In the genomic region with DNA sequence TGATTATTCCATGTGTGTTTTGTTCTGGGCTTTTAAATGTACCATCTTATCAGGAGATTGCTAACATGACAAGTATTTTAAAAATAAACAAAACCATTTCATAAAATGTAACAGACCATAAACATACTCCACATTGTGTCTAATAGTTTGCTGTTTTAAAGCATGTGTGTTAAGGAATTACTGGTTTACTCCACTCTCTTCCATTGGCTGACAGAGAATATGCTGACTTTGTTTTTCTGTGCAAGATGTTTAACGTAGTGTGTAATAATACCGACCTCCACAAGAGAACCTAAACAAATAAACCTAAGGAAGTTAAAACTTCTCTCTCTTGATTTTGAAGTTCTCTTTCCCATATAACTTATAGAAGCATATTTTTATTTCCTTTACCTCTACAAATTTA, we compare ENCODE assay signal across 2 cellular contexts.
A peak's percentile ranks its signal among the peaks of the same experiment; 100 is the strongest.
TF ChIP-seq lines count a peak whose summit lies in the region.

No MANE protein-coding gene starts in this region.

TF ChIP-seq in IMR-90, 13 proteins besides CTCF, POLR2A, EP300 and RAD21:
- TF ChIP-seq MAFK (IDR thresholded peaks at IDR 0.05; ENCODE audit: low read depth, low read length): peak; percentile 95
- no peak for TF ChIP-seq FOS (IDR thresholded peaks at IDR 0.05; ENCODE audit: low read depth, low read length)

TF ChIP-seq in K562, 482 proteins besides CTCF, POLR2A, EP300 and RAD21:
- TF ChIP-seq SMAD1 (IDR thresholded peaks at IDR 0.05; ENCODE audit: low read depth, low read length, partially characterized antibody) (no peak), HDAC6 (IDR thresholded peaks at IDR 0.05; ENCODE audit: low read depth, low read length) (no peak), ZNF785 (CRISPR knock-in tag; IDR thresholded peaks at IDR 0.05) (no peak), ELF2 (CRISPR knock-in tag; IDR thresholded peaks at IDR 0.05) (no peak), KAT2B (IDR thresholded peaks at IDR 0.05; ENCODE audit: low read depth, low read length) (no peak), MYBL2 (IDR thresholded peaks at IDR 0.05; ENCODE audit: low read depth) (no peak), MYBL2 (CRISPR knock-in tag; IDR thresholded peaks at IDR 0.05; ENCODE audit: borderline replicate concordance) (no peak), LARP7 (IDR thresholded peaks at IDR 0.05) (no peak), RNF2 (IDR thresholded peaks at IDR 0.05) (no peak), C11orf30 (IDR thresholded peaks at IDR 0.05; ENCODE audit: low read depth) (peak; percentile 70), PTRF (tag; IDR thresholded peaks at IDR 0.05) (no peak), MAFG (tag; conservative IDR thresholded peaks at IDR 0.05) (peak; percentile 72), ZNF140 (CRISPR knock-in tag; IDR thresholded peaks at IDR 0.05) (no peak), ZKSCAN8 (CRISPR knock-in tag; IDR thresholded peaks at IDR 0.05) (no peak), ZNF384 (IDR thresholded peaks at IDR 0.05; ENCODE audit: low read depth, low read length) (no peak), POLR3A (IDR thresholded peaks at IDR 0.05; ENCODE audit: borderline replicate concordance, extremely low read depth, insufficient read depth, insufficient read length) (no peak), HSF4 (CRISPR knock-in tag; IDR thresholded peaks at IDR 0.05; ENCODE audit: borderline replicate concordance) (no peak), ZNF347 (CRISPR knock-in tag; IDR thresholded peaks at IDR 0.05; ENCODE audit: low read depth) (no peak), ZNF224 (CRISPR knock-in tag; IDR thresholded peaks at IDR 0.05) (no peak), ZNF586 (CRISPR knock-in tag; conservative IDR thresholded peaks at IDR 0.05) (no peak), ADNP (tag; IDR thresholded peaks at IDR 0.05) (no peak), ZNF197 (CRISPR knock-in tag; IDR thresholded peaks at IDR 0.05; ENCODE audit: low read depth) (no peak), ZNF263 (CRISPR knock-in tag; IDR thresholded peaks at IDR 0.05; ENCODE audit: borderline replicate concordance) (no peak), NRF1 (conservative IDR thresholded peaks at IDR 0.05 in 1 of 2, IDR thresholded peaks at IDR 0.05 in 1 of 2) (no peak), KLF1 (tag; IDR thresholded peaks at IDR 0.05) (no peak), MAFF (IDR thresholded peaks at IDR 0.05; ENCODE audit: low read length) (peak; percentile 67), COPS2 (conservative IDR thresholded peaks at IDR 0.05) (no peak), ZNF316 (IDR thresholded peaks at IDR 0.05) (peak; percentile 90), MAFK (IDR thresholded peaks at IDR 0.05; ENCODE audit: low read length) (peak; percentile 53; the same call in 1 of the 2 replicates)
- TF ChIP-seq, protein P1, sequence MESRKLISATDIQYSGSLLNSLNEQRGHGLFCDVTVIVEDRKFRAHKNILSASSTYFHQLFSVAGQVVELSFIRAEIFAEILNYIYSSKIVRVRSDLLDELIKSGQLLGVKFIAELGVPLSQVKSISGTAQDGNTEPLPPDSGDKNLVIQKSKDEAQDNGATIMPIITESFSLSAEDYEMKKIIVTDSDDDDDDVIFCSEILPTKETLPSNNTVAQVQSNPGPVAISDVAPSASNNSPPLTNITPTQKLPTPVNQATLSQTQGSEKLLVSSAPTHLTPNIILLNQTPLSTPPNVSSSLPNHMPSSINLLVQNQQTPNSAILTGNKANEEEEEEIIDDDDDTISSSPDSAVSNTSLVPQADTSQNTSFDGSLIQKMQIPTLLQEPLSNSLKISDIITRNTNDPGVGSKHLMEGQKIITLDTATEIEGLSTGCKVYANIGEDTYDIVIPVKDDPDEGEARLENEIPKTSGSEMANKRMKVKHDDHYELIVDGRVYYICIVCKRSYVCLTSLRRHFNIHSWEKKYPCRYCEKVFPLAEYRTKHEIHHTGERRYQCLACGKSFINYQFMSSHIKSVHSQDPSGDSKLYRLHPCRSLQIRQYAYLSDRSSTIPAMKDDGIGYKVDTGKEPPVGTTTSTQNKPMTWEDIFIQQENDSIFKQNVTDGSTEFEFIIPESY (CRISPR knock-in tag; IDR thresholded peaks at IDR 0.05): no peak
- TF ChIP-seq, protein P2, sequence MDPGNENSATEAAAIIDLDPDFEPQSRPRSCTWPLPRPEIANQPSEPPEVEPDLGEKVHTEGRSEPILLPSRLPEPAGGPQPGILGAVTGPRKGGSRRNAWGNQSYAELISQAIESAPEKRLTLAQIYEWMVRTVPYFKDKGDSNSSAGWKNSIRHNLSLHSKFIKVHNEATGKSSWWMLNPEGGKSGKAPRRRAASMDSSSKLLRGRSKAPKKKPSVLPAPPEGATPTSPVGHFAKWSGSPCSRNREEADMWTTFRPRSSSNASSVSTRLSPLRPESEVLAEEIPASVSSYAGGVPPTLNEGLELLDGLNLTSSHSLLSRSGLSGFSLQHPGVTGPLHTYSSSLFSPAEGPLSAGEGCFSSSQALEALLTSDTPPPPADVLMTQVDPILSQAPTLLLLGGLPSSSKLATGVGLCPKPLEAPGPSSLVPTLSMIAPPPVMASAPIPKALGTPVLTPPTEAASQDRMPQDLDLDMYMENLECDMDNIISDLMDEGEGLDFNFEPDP (CRISPR knock-in tag; IDR thresholded peaks at IDR 0.05): no peak
- TF ChIP-seq, protein P3, sequence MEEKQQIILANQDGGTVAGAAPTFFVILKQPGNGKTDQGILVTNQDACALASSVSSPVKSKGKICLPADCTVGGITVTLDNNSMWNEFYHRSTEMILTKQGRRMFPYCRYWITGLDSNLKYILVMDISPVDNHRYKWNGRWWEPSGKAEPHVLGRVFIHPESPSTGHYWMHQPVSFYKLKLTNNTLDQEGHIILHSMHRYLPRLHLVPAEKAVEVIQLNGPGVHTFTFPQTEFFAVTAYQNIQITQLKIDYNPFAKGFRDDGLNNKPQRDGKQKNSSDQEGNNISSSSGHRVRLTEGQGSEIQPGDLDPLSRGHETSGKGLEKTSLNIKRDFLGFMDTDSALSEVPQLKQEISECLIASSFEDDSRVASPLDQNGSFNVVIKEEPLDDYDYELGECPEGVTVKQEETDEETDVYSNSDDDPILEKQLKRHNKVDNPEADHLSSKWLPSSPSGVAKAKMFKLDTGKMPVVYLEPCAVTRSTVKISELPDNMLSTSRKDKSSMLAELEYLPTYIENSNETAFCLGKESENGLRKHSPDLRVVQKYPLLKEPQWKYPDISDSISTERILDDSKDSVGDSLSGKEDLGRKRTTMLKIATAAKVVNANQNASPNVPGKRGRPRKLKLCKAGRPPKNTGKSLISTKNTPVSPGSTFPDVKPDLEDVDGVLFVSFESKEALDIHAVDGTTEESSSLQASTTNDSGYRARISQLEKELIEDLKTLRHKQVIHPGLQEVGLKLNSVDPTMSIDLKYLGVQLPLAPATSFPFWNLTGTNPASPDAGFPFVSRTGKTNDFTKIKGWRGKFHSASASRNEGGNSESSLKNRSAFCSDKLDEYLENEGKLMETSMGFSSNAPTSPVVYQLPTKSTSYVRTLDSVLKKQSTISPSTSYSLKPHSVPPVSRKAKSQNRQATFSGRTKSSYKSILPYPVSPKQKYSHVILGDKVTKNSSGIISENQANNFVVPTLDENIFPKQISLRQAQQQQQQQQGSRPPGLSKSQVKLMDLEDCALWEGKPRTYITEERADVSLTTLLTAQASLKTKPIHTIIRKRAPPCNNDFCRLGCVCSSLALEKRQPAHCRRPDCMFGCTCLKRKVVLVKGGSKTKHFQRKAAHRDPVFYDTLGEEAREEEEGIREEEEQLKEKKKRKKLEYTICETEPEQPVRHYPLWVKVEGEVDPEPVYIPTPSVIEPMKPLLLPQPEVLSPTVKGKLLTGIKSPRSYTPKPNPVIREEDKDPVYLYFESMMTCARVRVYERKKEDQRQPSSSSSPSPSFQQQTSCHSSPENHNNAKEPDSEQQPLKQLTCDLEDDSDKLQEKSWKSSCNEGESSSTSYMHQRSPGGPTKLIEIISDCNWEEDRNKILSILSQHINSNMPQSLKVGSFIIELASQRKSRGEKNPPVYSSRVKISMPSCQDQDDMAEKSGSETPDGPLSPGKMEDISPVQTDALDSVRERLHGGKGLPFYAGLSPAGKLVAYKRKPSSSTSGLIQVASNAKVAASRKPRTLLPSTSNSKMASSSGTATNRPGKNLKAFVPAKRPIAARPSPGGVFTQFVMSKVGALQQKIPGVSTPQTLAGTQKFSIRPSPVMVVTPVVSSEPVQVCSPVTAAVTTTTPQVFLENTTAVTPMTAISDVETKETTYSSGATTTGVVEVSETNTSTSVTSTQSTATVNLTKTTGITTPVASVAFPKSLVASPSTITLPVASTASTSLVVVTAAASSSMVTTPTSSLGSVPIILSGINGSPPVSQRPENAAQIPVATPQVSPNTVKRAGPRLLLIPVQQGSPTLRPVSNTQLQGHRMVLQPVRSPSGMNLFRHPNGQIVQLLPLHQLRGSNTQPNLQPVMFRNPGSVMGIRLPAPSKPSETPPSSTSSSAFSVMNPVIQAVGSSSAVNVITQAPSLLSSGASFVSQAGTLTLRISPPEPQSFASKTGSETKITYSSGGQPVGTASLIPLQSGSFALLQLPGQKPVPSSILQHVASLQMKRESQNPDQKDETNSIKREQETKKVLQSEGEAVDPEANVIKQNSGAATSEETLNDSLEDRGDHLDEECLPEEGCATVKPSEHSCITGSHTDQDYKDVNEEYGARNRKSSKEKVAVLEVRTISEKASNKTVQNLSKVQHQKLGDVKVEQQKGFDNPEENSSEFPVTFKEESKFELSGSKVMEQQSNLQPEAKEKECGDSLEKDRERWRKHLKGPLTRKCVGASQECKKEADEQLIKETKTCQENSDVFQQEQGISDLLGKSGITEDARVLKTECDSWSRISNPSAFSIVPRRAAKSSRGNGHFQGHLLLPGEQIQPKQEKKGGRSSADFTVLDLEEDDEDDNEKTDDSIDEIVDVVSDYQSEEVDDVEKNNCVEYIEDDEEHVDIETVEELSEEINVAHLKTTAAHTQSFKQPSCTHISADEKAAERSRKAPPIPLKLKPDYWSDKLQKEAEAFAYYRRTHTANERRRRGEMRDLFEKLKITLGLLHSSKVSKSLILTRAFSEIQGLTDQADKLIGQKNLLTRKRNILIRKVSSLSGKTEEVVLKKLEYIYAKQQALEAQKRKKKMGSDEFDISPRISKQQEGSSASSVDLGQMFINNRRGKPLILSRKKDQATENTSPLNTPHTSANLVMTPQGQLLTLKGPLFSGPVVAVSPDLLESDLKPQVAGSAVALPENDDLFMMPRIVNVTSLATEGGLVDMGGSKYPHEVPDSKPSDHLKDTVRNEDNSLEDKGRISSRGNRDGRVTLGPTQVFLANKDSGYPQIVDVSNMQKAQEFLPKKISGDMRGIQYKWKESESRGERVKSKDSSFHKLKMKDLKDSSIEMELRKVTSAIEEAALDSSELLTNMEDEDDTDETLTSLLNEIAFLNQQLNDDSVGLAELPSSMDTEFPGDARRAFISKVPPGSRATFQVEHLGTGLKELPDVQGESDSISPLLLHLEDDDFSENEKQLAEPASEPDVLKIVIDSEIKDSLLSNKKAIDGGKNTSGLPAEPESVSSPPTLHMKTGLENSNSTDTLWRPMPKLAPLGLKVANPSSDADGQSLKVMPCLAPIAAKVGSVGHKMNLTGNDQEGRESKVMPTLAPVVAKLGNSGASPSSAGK (IDR thresholded peaks at IDR 0.05): no peak
